Comparison of ENCODE assay signal across 21 cellular contexts in genomic region chr5:94288937-94289336, GRCh38.
DNase-seq lines count a peak whose midpoint lies in the region; ATAC-seq and TF ChIP-seq lines count a peak whose summit lies in the region.
"Had no signal": no experiment of that assay in that cellular context is flagged by ENCODE, and none has a peak within 500 bp of the region (broad histone marks: within the 10 kb centered on the region; RNA-seq: fewer than 3 reads in every experiment).

No MANE protein-coding gene starts in this region.

- CTCF ChIA-PET in BJ (lab: Yijun Ruan, JAX) = interaction anchor here (0.6 kb wide), 1 partner anchor 236 kb away, joined by 3 read pairs; no protein-coding TSS in a partner anchor

- no peaks in the 10 kb centered on the region for H3K4me1 ChIP-seq in gastroesophageal sphincter
- H3K4me1 ChIP-seq: left ventricle myocardium inferior had no signal

- ATAC-seq in GM21737 (IDR thresholded peaks at IDR 0.05; ENCODE audit: unreplicated experiment) (no peak), gastroesophageal sphincter (no peak)
- ATAC-seq: sciatic nerve, T-cell had no signal

- H3K27ac ChIP-seq in gastroesophageal sphincter = no peak overlapping the region
- H3K27ac ChIP-seq: coronary artery, left ventricle myocardium inferior, ovary had no signal

- TF ChIP-seq POLR2A in gastroesophageal sphincter (IDR thresholded peaks at IDR 0.05) = no peak

- no peaks in the 10 kb centered on the region for H3K27me3 ChIP-seq in BJ (ENCODE audit: control insufficient read depth, insufficient read depth, low read length)
- no peaks in the 10 kb centered on the region for H3K27me3 ChIP-seq in gastroesophageal sphincter
- H3K27me3 ChIP-seq: ovary had no signal

- H3K4me3 ChIP-seq in BJ (ENCODE audit: low read depth, low read length) (no peak overlapping the region), choroid plexus epithelial cell (ENCODE audit: low read depth, low read length) (no peak overlapping the region), gastroesophageal sphincter (no peak overlapping the region)
- H3K4me3 ChIP-seq: coronary artery, left ventricle myocardium inferior, ovary had no signal

- DNase-seq in BJ (ENCODE audit: low read depth) (peak; percentile 46), NCI-H226 (peak; percentile 2), choroid plexus epithelial cell (ENCODE audit: low read depth) (peak; percentile 48), non-pigmented ciliary epithelial cell (ENCODE audit: low read depth) (peak; percentile 15), NOMO-1 treated with DMSO at 0.1 percent for 48 hours (lab: John Stamatoyannopoulos, UW; ENCODE audit: unreplicated experiment) (no peak), iPS-NIHi7 (ENCODE audit: extremely low spot score) (no peak)
- DNase-seq: activated CD4-positive, alpha-beta T cell treated with anti-CD3 and anti-CD28 coated beads, Interleukin-2, amount 50 U/mL, for 1 hour; activated gamma-delta T cell treated with Interleukin-2 at 50 U/mL for 16 hours; AML-193; aorta; Caco-2; left ventricle myocardium inferior; NCI-H2029; NCI-H524; ovary; stimulated activated CD4-positive, alpha-beta T cell treated with anti-CD3 and anti-CD28 coated beads, Interleukin-1b, Interleukin-23, amount 100 ng/mL, for 48 hours; T-cell had no signal

- POLR2A ChIA-PET in BJ (lab: Charles Lee) = no interaction called here

- no peak for TF ChIP-seq CTCF in BJ (IDR thresholded peaks at IDR 0.05; ENCODE audit: insufficient read depth, low read depth, low read length)
- TF ChIP-seq CTCF in choroid plexus epithelial cell (conservative IDR thresholded peaks at IDR 0.05; ENCODE audit: low read depth, low read length) = no peak
- TF ChIP-seq CTCF in gastroesophageal sphincter (IDR thresholded peaks at IDR 0.05) = no peak

- H3K36me3 ChIP-seq in BJ (ENCODE audit: control insufficient read depth, insufficient read depth, low read length) (no peaks in the 10 kb centered on the region), gastroesophageal sphincter (no peaks in the 10 kb centered on the region)
- H3K36me3 ChIP-seq: left ventricle myocardium inferior, ovary had no signal

- H3K9me3 ChIP-seq in gastroesophageal sphincter = peaks cover 0 to 19% (median 0%) of the 10 kb centered on the region in 3 donors
- H3K9me3 ChIP-seq: Caco-2, ovary had no signal

- 42 to 46% methylated on average over 3 to 4 of the region's 4 CpGs for WGBS in gastroesophageal sphincter (ENCODE audit: low coverage in 1 of 2), 2 donors

- TF ChIP-seq EP300 in gastroesophageal sphincter (IDR thresholded peaks at IDR 0.05) = no peak

Comparison
In these comparisons a context has a peak if more than half of its experiments do, and no peak if none do; other contexts are left out.
1. DNase-seq: peak in BJ (single experiment), NCI-H226 (single experiment), choroid plexus epithelial cell (single experiment) and non-pigmented ciliary epithelial cell (single experiment); none in NOMO-1 treated with DMSO at 0.1 percent for 48 hours (single experiment) and iPS-NIHi7 (single experiment).